ENCODE assay signal across 8 cellular contexts in genomic region chr2:65357095-65357958, GRCh38.
DNase-seq lines count a peak whose midpoint lies in the region; ATAC-seq and TF ChIP-seq lines count a peak whose summit lies in the region.

No MANE protein-coding gene starts in this region.

- no peaks in the 10 kb centered on the region for H3K36me3 Mint-ChIP-seq in CD4-positive, alpha-beta memory T cell

- intact Hi-C loops in CD4-positive, alpha-beta memory T cell (cut with micrococcal nuclease) = no loop called here

- POLR2A ChIA-PET in CD4-positive, alpha-beta memory T cell (lab: Charles Lee; ENCODE audit: partially characterized antibody) = no interaction called here
- POLR2A ChIA-PET in RWPE1 (lab: Yijun Ruan, JAX; ENCODE audit: low non-redundant PET) = no interaction called here

- peak; percentile 49 for ATAC-seq in GM19023 (IDR thresholded peaks at IDR 0.05; ENCODE audit: unreplicated experiment)
- ATAC-seq in HG02943 (IDR thresholded peaks at IDR 0.05; ENCODE audit: low read depth, unreplicated experiment) = peak; percentile 50

- H3K27ac ChIP-seq in SJSA1 (peak overlapping the region; percentile 88; the same call in 1 of the 2 replicates), RWPE1 (no peak overlapping the region)
- no peak overlapping the region for H3K27ac ChIP-seq in CD4-positive, alpha-beta memory T cell (ENCODE audit: low read depth, low read length)

- no peaks in the 10 kb centered on the region for H3K9me3 Mint-ChIP-seq in CD4-positive, alpha-beta memory T cell

- H3K4me3 ChIP-seq in SJSA1 = no peak overlapping the region
- no peak overlapping the region for H3K4me3 ChIP-seq in CD4-positive, alpha-beta memory T cell (ENCODE audit: low read length in 2 of 2)

- CTCF ChIA-PET in CD4-positive, alpha-beta memory T cell (lab: Charles Lee; ENCODE audit: partially characterized antibody) = no interaction called here
- CTCF ChIA-PET in RWPE1 (lab: Yijun Ruan, JAX) = interaction anchor here (0.5 to 0.6 kb wide), 3 partner anchors 17 to 828 kb away, joined by 3 read pairs; no protein-coding TSS in a partner anchor

- H3K36me3 ChIP-seq in SJSA1 = no peaks in the 10 kb centered on the region
- H3K36me3 ChIP-seq in CD4-positive, alpha-beta memory T cell (ENCODE audit: insufficient read depth, low read length) = no peaks in the 10 kb centered on the region

- H3K27ac Mint-ChIP-seq in CD4-positive, alpha-beta memory T cell = no peak overlapping the region

- H3K9me3 ChIP-seq in SJSA1 (replicated peaks) = no peaks in the 10 kb centered on the region
- no peaks in the 10 kb centered on the region for H3K9me3 ChIP-seq in CD4-positive, alpha-beta memory T cell (ENCODE audit: control insufficient read depth in 1 of 2, low read length in 2 of 2)

- H3K4me3 Mint-ChIP-seq in CD4-positive, alpha-beta memory T cell = no peak overlapping the region

- H3K27me3 ChIP-seq in SJSA1 (replicated peaks) = no peaks in the 10 kb centered on the region
- no peaks in the 10 kb centered on the region for H3K27me3 ChIP-seq in CD4-positive, alpha-beta memory T cell (ENCODE audit: insufficient read depth, low read length)

- peaks cover 0 to 5% (median 1%) of the 10 kb centered on the region in 4 donors for H3K4me1 Mint-ChIP-seq in CD4-positive, alpha-beta memory T cell

- peak; percentile 21 for DNase-seq in DMS79 treated with DMSO at 0.1 percent for 48 hours (lab: John Stamatoyannopoulos, UW)
- DNase-seq in SJSA1 (ENCODE audit: low read depth in 1 of 2, low spot score in 2 of 2) = no peak
- DNase-seq in CD4-positive, alpha-beta memory T cell = no peak
- no peak for DNase-seq in activated CD8-positive, alpha-beta memory T cell treated with anti-CD3 and anti-CD28 coated beads for 24 hours
- DNase-seq in RWPE1 (ENCODE audit: low spot score) = no peak
- DNase-seq in NCI-H2081 (lab: John Stamatoyannopoulos, UW) = no peak

- H3K27me3 Mint-ChIP-seq in CD4-positive, alpha-beta memory T cell = no peaks in the 10 kb centered on the region

- H3K4me1 ChIP-seq in SJSA1 (replicated peaks) = peaks cover 49% of the 10 kb centered on the region
- H3K4me1 ChIP-seq in CD4-positive, alpha-beta memory T cell (ENCODE audit: insufficient read depth, low read length) = no peaks in the 10 kb centered on the region

- no peak for TF ChIP-seq CTCF in RWPE1 (conservative IDR thresholded peaks at IDR 0.05; ENCODE audit: low read depth)
